In genomic region chr14:100292776-100293461, GRCh38 we compare ENCODE assay signal across 36 cellular contexts. TPM values are rescaled to one million over a fixed set of nuclear protein-coding genes. Genes with fewer than 3 reads are reported as not detected.
DNase-seq lines count a peak whose midpoint lies in the region; ATAC-seq and TF ChIP-seq lines count a peak whose summit lies in the region.
"Had no signal": no experiment of that assay in that cellular context is flagged by ENCODE, and none has a peak within 500 bp of the region (broad histone marks: within the 10 kb centered on the region; RNA-seq: fewer than 3 reads in every experiment).

No MANE protein-coding gene starts in this region.

- no peak for ATAC-seq in left lung
- ATAC-seq in sciatic nerve: no peak
- no peak for ATAC-seq in stimulated activated naive B cell treated with anti-CD40 and anti-IgM and Interleukin-4, amounts not matched to agents 10 μg/mL and 1 μg/mL and 100 μg/mL, for 72 hours (replicated peaks)
- no peak for ATAC-seq in GM18519 (IDR thresholded peaks at IDR 0.05; ENCODE audit: low FRiP score, unreplicated experiment)
- ATAC-seq: lower lobe of right lung, natural killer cell, Panc1 had no signal

- whole genome bisulfite sequencing in hepatocyte (ENCODE audit: low lambda C conversion rate, missing lambda C conversion rate): 97% methylated on average over 39 of the region's 42 CpGs

- peaks cover 89 to 99% (median 98%) of the 10 kb centered on the region in 10 experiments for H3K4me1 ChIP-seq in BLaER1 treated with 17β-estradiol and CSF1 and Interleukin-3, amounts not matched to agents 10 nM and 100 nM
- H3K4me1 ChIP-seq in Karpas-422 (ENCODE audit: low read length) (peaks cover 97% of the 10 kb centered on the region), left lung (peaks cover 13 to 22% of the 10 kb centered on the region in 2 donors), hepatocyte (ENCODE audit: insufficient read depth) (peaks cover 7% of the 10 kb centered on the region)

- H3K36me3 Mint-ChIP-seq in stimulated activated naive B cell treated with anti-CD40 and anti-IgM and Interleukin-4, amounts not matched to agents 10 μg/mL and 1 μg/mL and 100 μg/mL, for 72 hours: peaks cover 2 to 5% of the 10 kb centered on the region in 2 donors
- H3K36me3 Mint-ChIP-seq: natural killer cell had no signal

- no peaks in the 10 kb centered on the region for H3K9me2 ChIP-seq in Karpas-422 (replicated peaks; ENCODE audit: insufficient read depth, low read length)
- no peaks in the 10 kb centered on the region for H3K9me2 ChIP-seq in hepatocyte (replicated peaks; ENCODE audit: insufficient read depth)

- H3K4me2 ChIP-seq in BLaER1 treated with 17β-estradiol and CSF1 and Interleukin-3, amounts not matched to agents 10 nM and 100 nM: peak overlapping the region; percentile 73 to 97 (median 86)
- H3K4me2 ChIP-seq in Karpas-422 (ENCODE audit: low read depth, low read length, poor library complexity, severe bottlenecking): peak overlapping the region; percentile 25
- no peak overlapping the region for H3K4me2 ChIP-seq in hepatocyte

- no peak for TF ChIP-seq CTCF in left lung (IDR thresholded peaks at IDR 0.05)
- no peak for TF ChIP-seq CTCF in hepatocyte (IDR thresholded peaks at IDR 0.05; ENCODE audit: poor library complexity)

- no peak overlapping the region for H3K4me3 Mint-ChIP-seq in stimulated activated naive B cell treated with anti-CD40 and anti-IgM and Interleukin-4, amounts not matched to agents 10 μg/mL and 1 μg/mL and 100 μg/mL, for 72 hours
- H3K4me3 Mint-ChIP-seq: activated CD4-positive, alpha-beta T cell treated with anti-CD3 and anti-CD28 coated beads, Interleukin-2, amount 10 ng/mL, durations not matched to agents 24 days and 14 days; central memory CD8-positive, alpha-beta T cell; dendritic cell treated with granulocyte-macrophage colony-stimulating factor and Interleukin-4, amounts not matched to agents 40 ng/mL and 50 ng/mL, for 4 days; natural killer cell; stimulated activated naive CD8-positive, alpha-beta T cell treated with anti-CD3 and anti-CD28 coated beads, Interleukin-15, amount 100 ng/mL, for 72 hours had no signal

- no peak overlapping the region for H2AFZ ChIP-seq in Karpas-422 (ENCODE audit: low read length)
- H2AFZ ChIP-seq in hepatocyte: no peak overlapping the region

- H3K9ac ChIP-seq in BLaER1 treated with 17β-estradiol and CSF1 and Interleukin-3, amounts not matched to agents 10 nM and 100 nM: peak overlapping the region in 9 of 11 experiments; percentile 3 to 83 (median 68); a peak in 15 of 22 replicates
- peak overlapping the region; percentile 38 for H3K9ac ChIP-seq in Karpas-422 (ENCODE audit: low read length)

- no peaks in the 10 kb centered on the region for H3K9me3 Mint-ChIP-seq in stimulated activated naive B cell treated with anti-CD40 and anti-IgM and Interleukin-4, amounts not matched to agents 10 μg/mL and 1 μg/mL and 100 μg/mL, for 72 hours
- H3K9me3 Mint-ChIP-seq: activated CD4-positive, alpha-beta T cell treated with anti-CD3 and anti-CD28 coated beads, Interleukin-2, amount 10 ng/mL, durations not matched to agents 24 days and 14 days; central memory CD8-positive, alpha-beta T cell; dendritic cell treated with granulocyte-macrophage colony-stimulating factor and Interleukin-4, amounts not matched to agents 40 ng/mL and 50 ng/mL, for 4 days; natural killer cell; stimulated activated naive CD8-positive, alpha-beta T cell treated with anti-CD3 and anti-CD28 coated beads, Interleukin-15, amount 100 ng/mL, for 72 hours had no signal

- H3K79me2 ChIP-seq in Karpas-422 (ENCODE audit: low read length) (0 out of 2 replicates have a peak, but pooled peaks cover 5% of the 10 kb centered on the region), hepatocyte (peaks cover 4% of the 10 kb centered on the region)

- no peaks in the 10 kb centered on the region for H3K27me3 ChIP-seq in BLaER1 treated with 17β-estradiol and CSF1 and Interleukin-3, amounts not matched to agents 10 nM and 100 nM
- H3K27me3 ChIP-seq in Karpas-422 (ENCODE audit: low read length): no peaks in the 10 kb centered on the region
- H3K27me3 ChIP-seq in left lung: no peaks in the 10 kb centered on the region
- no peaks in the 10 kb centered on the region for H3K27me3 ChIP-seq in hepatocyte
- H3K27me3 ChIP-seq: esophagus muscularis mucosa, tibial nerve had no signal

- H3K27ac ChIP-seq in BLaER1 treated with 17β-estradiol and CSF1 and Interleukin-3, amounts not matched to agents 10 nM and 100 nM: peak overlapping the region in 9 of 11 experiments; percentile 67 to 92 (median 83); a peak in 17 of 22 replicates
- peak overlapping the region; percentile 87 for H3K27ac ChIP-seq in Karpas-422 (ENCODE audit: low read length)
- no peak overlapping the region for H3K27ac ChIP-seq in left lung
- no peak overlapping the region for H3K27ac ChIP-seq in hepatocyte
- H3K27ac ChIP-seq: lower lobe of right lung had no signal

- no peaks in the 10 kb centered on the region for H3K27me3 Mint-ChIP-seq in stimulated activated naive B cell treated with anti-CD40 and anti-IgM and Interleukin-4, amounts not matched to agents 10 μg/mL and 1 μg/mL and 100 μg/mL, for 72 hours
- H3K27me3 Mint-ChIP-seq: activated CD4-positive, alpha-beta T cell treated with anti-CD3 and anti-CD28 coated beads, Interleukin-2, amount 10 ng/mL, durations not matched to agents 24 days and 14 days; central memory CD8-positive, alpha-beta T cell; dendritic cell treated with granulocyte-macrophage colony-stimulating factor and Interleukin-4, amounts not matched to agents 40 ng/mL and 50 ng/mL, for 4 days; stimulated activated naive CD8-positive, alpha-beta T cell treated with anti-CD3 and anti-CD28 coated beads, Interleukin-15, amount 100 ng/mL, for 72 hours had no signal

- H3K36me3 ChIP-seq in BLaER1 treated with 17β-estradiol and CSF1 and Interleukin-3, amounts not matched to agents 10 nM and 100 nM: peaks cover 24 to 62% (median 38%) of the 10 kb centered on the region in 11 experiments
- H3K36me3 ChIP-seq in Karpas-422 (ENCODE audit: insufficient read depth, low read length) (no peaks in the 10 kb centered on the region), left lung (peaks cover 0 to 27% of the 10 kb centered on the region in 2 donors), hepatocyte (replicated peaks; ENCODE audit: insufficient read depth, low read depth) (no peaks in the 10 kb centered on the region)

- peak overlapping the region in 4 of 10 experiments; percentile 2 to 29 (median 21); a peak in 2 of 20 replicates for H3K4me3 ChIP-seq in BLaER1 treated with 17β-estradiol and CSF1 and Interleukin-3, amounts not matched to agents 10 nM and 100 nM
- H3K4me3 ChIP-seq in Karpas-422 (ENCODE audit: low read length): no peak overlapping the region
- no peak overlapping the region for H3K4me3 ChIP-seq in left lung
- H3K4me3 ChIP-seq in hepatocyte: no peak overlapping the region
- H3K4me3 ChIP-seq: esophagus muscularis mucosa, lower lobe of right lung, tibial nerve had no signal

- intact Hi-C loops in left lung (cut with DNase I) (no loop called here), sciatic nerve (cut with DNase I) (no loop called here)

- H4K20me1 ChIP-seq in BLaER1 treated with 17β-estradiol and CSF1 and Interleukin-3, amounts not matched to agents 10 nM and 100 nM: peaks cover 32 to 90% (median 62%) of the 10 kb centered on the region in 11 experiments; a peak in 21 of 22 replicates
- peaks cover 15% of the 10 kb centered on the region; the same call in 1 of the 2 replicates for H4K20me1 ChIP-seq in Karpas-422 (ENCODE audit: insufficient read depth, low read depth, low read length)
- no peaks in the 10 kb centered on the region for H4K20me1 ChIP-seq in hepatocyte (ENCODE audit: insufficient read depth, poor library complexity, severe bottlenecking)

- H3K27ac Mint-ChIP-seq in stimulated activated naive B cell treated with anti-CD40 and anti-IgM and Interleukin-4, amounts not matched to agents 10 μg/mL and 1 μg/mL and 100 μg/mL, for 72 hours: no peak overlapping the region
- H3K27ac Mint-ChIP-seq: activated CD4-positive, alpha-beta T cell treated with anti-CD3 and anti-CD28 coated beads, Interleukin-2, amount 10 ng/mL, durations not matched to agents 24 days and 14 days; dendritic cell treated with granulocyte-macrophage colony-stimulating factor and Interleukin-4, amounts not matched to agents 40 ng/mL and 50 ng/mL, for 4 days; natural killer cell had no signal

- peaks cover 40 to 59% of the 10 kb centered on the region in 2 donors for H3K4me1 Mint-ChIP-seq in stimulated activated naive B cell treated with anti-CD40 and anti-IgM and Interleukin-4, amounts not matched to agents 10 μg/mL and 1 μg/mL and 100 μg/mL, for 72 hours
- H3K4me1 Mint-ChIP-seq: activated CD4-positive, alpha-beta T cell treated with anti-CD3 and anti-CD28 coated beads, Interleukin-2, amount 10 ng/mL, durations not matched to agents 24 days and 14 days; central memory CD8-positive, alpha-beta T cell had no signal

- no peaks in the 10 kb centered on the region for H3K9me3 ChIP-seq in BLaER1 treated with 17β-estradiol and CSF1 and Interleukin-3, amounts not matched to agents 10 nM and 100 nM (replicated peaks in 1 of 11)
- H3K9me3 ChIP-seq in Karpas-422 (ENCODE audit: low read length) (no peaks in the 10 kb centered on the region), left lung (no peaks in the 10 kb centered on the region), hepatocyte (ENCODE audit: low read depth) (no peaks in the 10 kb centered on the region)
- H3K9me3 ChIP-seq: esophagus muscularis mucosa, lower lobe of right lung, tibial nerve had no signal

- DNase-seq in Karpas-422 (no peak), left lung (peak; percentile 29 to 43), sciatic nerve (ENCODE audit: low spot score) (peak; percentile 54), T1000 (lab: John Stamatoyannopoulos, UW) (no peak), hepatocyte (ENCODE audit: low spot score) (no peak)
- no peak for DNase-seq in stimulated activated naive B cell treated with anti-CD40 and anti-IgM and Interleukin-4, amounts not matched to agents 10 μg/mL and 1 μg/mL and 100 μg/mL, for 72 hours
- DNase-seq: activated CD4-positive, alpha-beta T cell treated with anti-CD3 and anti-CD28 coated beads, Interleukin-2, amount 10 ng/mL, durations not matched to agents 24 days and 14 days; activated CD8-positive, alpha-beta memory T cell treated with anti-CD3 and anti-CD28 coated beads for 24 hours; activated gamma-delta T cell treated with Interleukin-2 at 50 U/mL for 16 hours; C1 segment of cervical spinal cord; COR-L47; DMS53; foreskin fibroblast; HCEC 1CT; lower lobe of right lung; natural killer cell; NCI-H2107; NCI-H345; NCI-H69; SIG-M5; stimulated activated CD4-positive, alpha-beta T cell treated with anti-CD3 and anti-CD28 coated beads, Interleukin-2, amount 100 ng/mL, for 24 hours; stimulated activated naive CD8-positive, alpha-beta T cell treated with anti-CD3 and anti-CD28 coated beads, Interleukin-15, amount 100 ng/mL, for 72 hours; SW 1271 had no signal

RNA-seq across cellular contexts. Expression of gene SLC25A29, which starts 13.3 kb away (rescaled TPM):
- total RNA-seq in Karpas-422 (2014; rRNA removed; shearing (Covaris generic); ENCODE audit: low replicate concordance): 29.4 and 83.8 TPM in 2 replicates
- total RNA-seq in left lung (10 to 100 TPM; 56.0 to 80.1 TPM), sciatic nerve (86.8 TPM), hepatocyte (88.7 and 90.1 TPM in 2 replicates)
- polyA plus RNA-seq in hepatocyte: 73.1 and 106 TPM in 2 replicates

RNA-seq across cellular contexts. Expression of gene SLC25A47, which starts 30.2 kb away (rescaled TPM):
- total RNA-seq in Karpas-422 (2014; rRNA removed; shearing (Covaris generic); ENCODE audit: low replicate concordance): not detected in 2 replicates
- not detected for total RNA-seq in left lung
- total RNA-seq in sciatic nerve: not detected
- 1.6 and 1.8 TPM in 2 replicates for total RNA-seq in hepatocyte
- 0.77 and 1.8 TPM in 2 replicates for polyA plus RNA-seq in hepatocyte
- total RNA-seq: activated CD4-positive, alpha-beta T cell treated with anti-CD3 and anti-CD28 coated beads, Interleukin-2, amount 10 ng/mL, durations not matched to agents 24 days and 14 days; esophagus muscularis mucosa; G401; LHCN-M2; lower lobe of right lung; osteocyte; renal cortical epithelial cell had no signal
- polyA plus RNA-seq: AG04450, keratinocyte had no signal

RNA-seq across cellular contexts. Expression of gene YY1, which starts 54.0 kb away (rescaled TPM):
- total RNA-seq in Karpas-422 (2014; rRNA removed; shearing (Covaris generic); ENCODE audit: low replicate concordance): 95.9 and 115 TPM in 2 replicates
- total RNA-seq in left lung: 10 to 100 TPM; 57.4 to 59.0 TPM
- 59.9 TPM for total RNA-seq in sciatic nerve
- 52.6 and 58.5 TPM in 2 replicates for total RNA-seq in hepatocyte
- polyA plus RNA-seq in hepatocyte: 27.3 and 32.6 TPM in 2 replicates

Comparison
In these comparisons a context has a peak if more than half of its experiments do, and no peak if none do; other contexts are left out.
1. H3K27ac ChIP-seq: peak in BLaER1 treated with 17β-estradiol and CSF1 and Interleukin-3, amounts not matched to agents 10 nM and 100 nM (9 of 11) and Karpas-422 (single experiment); none in left lung (0 of 2) and hepatocyte (single experiment).
2. DNase-seq: peak in left lung (2 of 2) and sciatic nerve (single experiment); none in Karpas-422 (single experiment), stimulated activated naive B cell treated with anti-CD40 and anti-IgM and Interleukin-4, amounts not matched to agents 10 μg/mL and 1 μg/mL and 100 μg/mL, for 72 hours (single experiment), T1000 (single experiment) and hepatocyte (single experiment).